8 cellular contexts compared by ENCODE assay signal in genomic region chr12:116532428-116532827, GRCh38. TPM values are rescaled to one million over a fixed set of nuclear protein-coding genes. Genes with fewer than 3 reads are reported as not detected.
DNase-seq lines count a peak whose midpoint lies in the region; ATAC-seq and TF ChIP-seq lines count a peak whose summit lies in the region.
"Had no signal": no experiment of that assay in that cellular context is flagged by ENCODE, and none has a peak within 500 bp of the region (broad histone marks: within the 10 kb centered on the region; RNA-seq: fewer than 3 reads in every experiment).

No MANE protein-coding gene starts in this region.

- H3K27me3 ChIP-seq in DND-41 (ENCODE audit: insufficient read depth, low read length, poor library complexity): no peaks in the 10 kb centered on the region
- no peaks in the 10 kb centered on the region for H3K27me3 ChIP-seq in Loucy (ENCODE audit: insufficient read depth, low read length, poor library complexity, severe bottlenecking)
- H3K27me3 ChIP-seq in smooth muscle cell (ENCODE audit: low read depth): no peaks in the 10 kb centered on the region

- no peaks in the 10 kb centered on the region for H3K36me3 ChIP-seq in DND-41 (ENCODE audit: insufficient read depth, low read length)
- H3K36me3 ChIP-seq in Loucy (ENCODE audit: insufficient read depth, low read length): no peaks in the 10 kb centered on the region
- no peaks in the 10 kb centered on the region for H3K36me3 ChIP-seq in smooth muscle cell (ENCODE audit: low read depth)

- H3K9me2 ChIP-seq in Loucy (replicated peaks; ENCODE audit: low read depth, low read length): no peaks in the 10 kb centered on the region

- WGBS in smooth muscle cell (ENCODE audit: low lambda C conversion rate): 81% methylated on average over 4 of the region's 4 CpGs

- H3K27ac Mint-ChIP-seq in chondrocyte (ENCODE audit: unreplicated experiment) (peak overlapping the region; percentile 94), osteocyte (ENCODE audit: unreplicated experiment) (no peak overlapping the region)

- H3K36me3 Mint-ChIP-seq in chondrocyte (ENCODE audit: low read depth) (no peaks in the 10 kb centered on the region), osteocyte (ENCODE audit: unreplicated experiment) (no peaks in the 10 kb centered on the region)

- H3F3A ChIP-seq in Loucy (ENCODE audit: low read depth): no peaks in the 10 kb centered on the region
- no peaks in the 10 kb centered on the region for H3F3A ChIP-seq in smooth muscle cell (ENCODE audit: low read depth)

- H3K4me1 ChIP-seq in DND-41 (ENCODE audit: insufficient read depth, low read length) (peaks cover 24% of the 10 kb centered on the region), Loucy (ENCODE audit: insufficient read depth, low read length, poor library complexity, severe bottlenecking) (peaks cover 27% of the 10 kb centered on the region), smooth muscle cell (ENCODE audit: low read depth) (peaks cover 12% of the 10 kb centered on the region)

- H3K4me2 ChIP-seq in DND-41 (ENCODE audit: insufficient read depth, low read length) (peak overlapping the region; percentile 97), Loucy (ENCODE audit: low read depth, low read length, poor library complexity, severe bottlenecking) (peak overlapping the region; percentile 75), smooth muscle cell (no peak overlapping the region)

- H3K4me1 Mint-ChIP-seq in chondrocyte (ENCODE audit: low read depth) (peaks cover 51% of the 10 kb centered on the region), osteocyte (ENCODE audit: unreplicated experiment) (peaks cover 46% of the 10 kb centered on the region)

- H3K9me3 Mint-ChIP-seq in chondrocyte (ENCODE audit: low read depth) (no peaks in the 10 kb centered on the region), osteocyte (ENCODE audit: unreplicated experiment) (no peaks in the 10 kb centered on the region)

- H3K9me3 ChIP-seq in DND-41 (ENCODE audit: insufficient read depth, low read length, severe bottlenecking) (no peaks in the 10 kb centered on the region), Loucy (ENCODE audit: insufficient read depth, low read depth, low read length) (no peaks in the 10 kb centered on the region), smooth muscle cell (replicated peaks; ENCODE audit: low read depth) (no peaks in the 10 kb centered on the region)

- H2AFZ ChIP-seq in DND-41 (ENCODE audit: low read depth, low read length) (peak overlapping the region; percentile 92), Loucy (ENCODE audit: low read length) (peak overlapping the region; percentile 90), smooth muscle cell (ENCODE audit: low read depth) (no peak overlapping the region)

- H4K20me1 ChIP-seq in DND-41 (ENCODE audit: insufficient read depth, low read length): no peaks in the 10 kb centered on the region
- H4K20me1 ChIP-seq in Loucy (ENCODE audit: insufficient read depth, low read length, poor library complexity, severe bottlenecking): no peaks in the 10 kb centered on the region
- no peaks in the 10 kb centered on the region for H4K20me1 ChIP-seq in smooth muscle cell (ENCODE audit: low read depth)

- no peaks in the 10 kb centered on the region for H3K79me2 ChIP-seq in DND-41 (ENCODE audit: insufficient read depth, low read length)
- no peaks in the 10 kb centered on the region for H3K79me2 ChIP-seq in Loucy (ENCODE audit: insufficient read depth, low read length)
- H3K79me2 ChIP-seq in smooth muscle cell (ENCODE audit: low read depth): no peaks in the 10 kb centered on the region

- no peak for DNase-seq in DND-41
- DNase-seq in chondrocyte (ENCODE audit: low spot score): no peak
- no peak for DNase-seq in osteocyte (ENCODE audit: extremely low spot score, unreplicated experiment)
- DNase-seq in smooth muscle cell (lab: John Stamatoyannopoulos, UW; ENCODE audit: unreplicated experiment): no peak
- no peak for DNase-seq in NCI-H69 (lab: John Stamatoyannopoulos, UW)
- no peak for DNase-seq in dermis blood vessel endothelial cell
- DNase-seq: SIG-M5 had no signal

- H3K4me3 Mint-ChIP-seq in chondrocyte (ENCODE audit: unreplicated experiment) (peak overlapping the region; percentile 85), osteocyte (ENCODE audit: unreplicated experiment) (peak overlapping the region; percentile 87)

- H3K9ac ChIP-seq in DND-41 (ENCODE audit: low read depth, low read length) (peak overlapping the region; percentile 62; the same call in 1 of the 2 replicates), Loucy (ENCODE audit: low read depth, low read length, poor library complexity, severe bottlenecking) (peak overlapping the region; percentile 58), smooth muscle cell (ENCODE audit: low read depth) (no peak overlapping the region)

- H3K27ac ChIP-seq in DND-41 (ENCODE audit: low read length) (peak overlapping the region; percentile 78), smooth muscle cell (ENCODE audit: low read depth) (no peak overlapping the region)

- H3K4me3 ChIP-seq in DND-41 (ENCODE audit: low read depth in 1 of 2, low read length in 2 of 2) (peak overlapping the region in 1 of 2 experiments; percentile 74; a peak in 2 of 4 replicates), Loucy (ENCODE audit: low read length, poor library complexity, severe bottlenecking) (peak overlapping the region; percentile 77), smooth muscle cell (no peak overlapping the region)

- ATAC-seq in DND-41 (ENCODE audit: insufficient read depth, low read depth): no peak

- H3K27me3 Mint-ChIP-seq in chondrocyte (ENCODE audit: low read depth) (no peaks in the 10 kb centered on the region), osteocyte (ENCODE audit: unreplicated experiment) (no peaks in the 10 kb centered on the region)

- TF ChIP-seq CTCF in DND-41 (IDR thresholded peaks at IDR 0.05; ENCODE audit: borderline replicate concordance, extremely low read depth, low read length, poor library complexity, severe bottlenecking) (peak; percentile 15), Loucy (conservative IDR thresholded peaks at IDR 0.05; ENCODE audit: low read length) (peak; percentile 29), chondrocyte (IDR thresholded peaks at IDR 0.05) (no peak), osteocyte (IDR thresholded peaks at IDR 0.05) (no peak), smooth muscle cell (IDR thresholded peaks at IDR 0.05; ENCODE audit: borderline replicate concordance, insufficient read depth, poor library complexity, severe bottlenecking) (no peak)

RNA-seq across cellular contexts. Expression of gene MAP1LC3B2, which starts 26.8 kb away (rescaled TPM):
- 3.3 to 4.1 TPM (median 3.3 TPM) in 3 replicates for total RNA-seq in chondrocyte
- 1.7 and 2.1 TPM in 2 replicates for total RNA-seq in osteocyte
- total RNA-seq in smooth muscle cell: 0.31 and 2.5 TPM in 2 replicates
- polyA plus RNA-seq in smooth muscle cell: 3.9 and 4.2 TPM in 2 replicates
- total RNA-seq in dermis blood vessel endothelial cell: 0.19 TPM in 1 of 2 replicates, not detected in the other

Comparison
In these comparisons a context has a peak if more than half of its experiments do, and no peak if none do; other contexts are left out.
1. CTCF ChIP-seq: peak in DND-41 (single experiment) and Loucy (single experiment); none in chondrocyte (single experiment), osteocyte (single experiment) and smooth muscle cell (single experiment).